ENCODE assay signal across 21 cellular contexts in genomic region chr20:34600892-34601653, GRCh38. TPM values are rescaled to one million over a fixed set of nuclear protein-coding genes. Genes with fewer than 3 reads are reported as not detected.
DNase-seq lines count a peak whose midpoint lies in the region; ATAC-seq and TF ChIP-seq lines count a peak whose summit lies in the region.
"Had no signal": no experiment of that assay in that cellular context is flagged by ENCODE, and none has a peak within 500 bp of the region (broad histone marks: within the 10 kb centered on the region; RNA-seq: fewer than 3 reads in every experiment).

No MANE protein-coding gene starts in this region.

- H3K9me3 ChIP-seq in gastroesophageal sphincter: no peaks in the 10 kb centered on the region
- H3K9me3 ChIP-seq in vagina: no peaks in the 10 kb centered on the region
- H3K9me3 ChIP-seq: BE2C, colonic mucosa had no signal

- TF ChIP-seq CTCF in gastroesophageal sphincter (IDR thresholded peaks at IDR 0.05): no peak
- no peak for TF ChIP-seq CTCF in vagina (IDR thresholded peaks at IDR 0.05)

- DNase-seq in Right ventricle myocardium superior: no peak
- no peak for DNase-seq in cardiac septum (ENCODE audit: low spot score)
- no peak for DNase-seq in vagina (ENCODE audit: extremely low spot score in 2 of 2)
- no peak for DNase-seq in GF-D8 (lab: John Stamatoyannopoulos, UW)
- DNase-seq: activated CD4-positive, alpha-beta T cell treated with anti-CD3 and anti-CD28 coated beads, Interleukin-2, amount 10 ng/mL, durations not matched to agents 7 days and 5 days; activated naive CD8-positive, alpha-beta T cell treated with anti-CD3 and anti-CD28 coated beads for 36 hours; BE2C; colonic mucosa; COR-L47; DMS79 treated with DMSO at 0.1 percent for 48 hours; Karpas-422; NCI-H1105; NCI-H510A treated with DMSO at 0.1 percent for 48 hours; stimulated activated naive CD4-positive, alpha-beta T cell had no signal

- TF ChIP-seq POLR2A in gastroesophageal sphincter (IDR thresholded peaks at IDR 0.05): no peak
- TF ChIP-seq POLR2A in vagina (IDR thresholded peaks at IDR 0.05): no peak

- H3K4me3 ChIP-seq in gastroesophageal sphincter (no peak overlapping the region), rectal smooth muscle tissue (ENCODE audit: low read length) (no peak overlapping the region), vagina (no peak overlapping the region)
- H3K4me3 ChIP-seq: colonic mucosa had no signal

- H3K27me3 ChIP-seq in gastroesophageal sphincter (no peaks in the 10 kb centered on the region), rectal smooth muscle tissue (ENCODE audit: control insufficient read depth, insufficient read depth, low read length) (no peaks in the 10 kb centered on the region), vagina (no peaks in the 10 kb centered on the region)
- H3K27me3 ChIP-seq: BE2C, colonic mucosa had no signal

- no peak overlapping the region for H3K9ac ChIP-seq in rectal smooth muscle tissue (ENCODE audit: low read length)

- peak overlapping the region; percentile 70 to 92 (median 76) for H3K27ac ChIP-seq in gastroesophageal sphincter
- H3K27ac ChIP-seq in rectal smooth muscle tissue (ENCODE audit: low read depth, low read length): peak overlapping the region; percentile 37
- H3K27ac ChIP-seq in vagina: peak overlapping the region; percentile 51
- H3K27ac ChIP-seq: colonic mucosa had no signal

- no peak for TF ChIP-seq EP300 in gastroesophageal sphincter (IDR thresholded peaks at IDR 0.05)

- intact Hi-C loops in Right ventricle myocardium superior (cut with DNase I) (no loop called here), cardiac septum (cut with DNase I) (no loop called here), vagina (cut with DNase I) (no loop called here)

- no peaks in the 10 kb centered on the region for H3K36me3 ChIP-seq in gastroesophageal sphincter
- no peaks in the 10 kb centered on the region for H3K36me3 ChIP-seq in rectal smooth muscle tissue (ENCODE audit: control insufficient read depth, insufficient read depth, low read length)
- no peaks in the 10 kb centered on the region for H3K36me3 ChIP-seq in vagina
- H3K36me3 ChIP-seq: BE2C, colonic mucosa had no signal

- 16 to 36% methylated on average over 6 to 9 of the region's 9 CpGs for WGBS in gastroesophageal sphincter (ENCODE audit: low coverage in 1 of 2), 2 donors

- H3K4me1 ChIP-seq in gastroesophageal sphincter (peaks cover 0 to 44% (median 3%) of the 10 kb centered on the region in 3 donors), rectal smooth muscle tissue (ENCODE audit: control insufficient read depth, insufficient read depth, low read length) (no peaks in the 10 kb centered on the region), vagina (peaks cover 8% of the 10 kb centered on the region)
- H3K4me1 ChIP-seq: colonic mucosa had no signal

- ATAC-seq in Right ventricle myocardium superior (ENCODE audit: poor library complexity): peak; percentile 67
- peak; percentile 77 for ATAC-seq in gastroesophageal sphincter
- ATAC-seq in HG02678 (IDR thresholded peaks at IDR 0.05; ENCODE audit: unreplicated experiment): no peak
- ATAC-seq in GM18502 (IDR thresholded peaks at IDR 0.05; ENCODE audit: poor library complexity, unreplicated experiment): no peak
- ATAC-seq: activated T-helper 17 cell treated with anti-CD3 and anti-CD28 coated beads, Interleukin-2, amount 50 U/mL, for 72 hours; natural killer cell treated with Interleukin-12 subunit alpha and Interleukin-12 subunit beta and Interleukin-15 and Interleukin-18, amount 100 ng/mL, for 72 hours had no signal

RNA-seq across cellular contexts. Expression of gene MAP1LC3A, which starts 42.6 kb away (rescaled TPM):
- total RNA-seq in Right ventricle myocardium superior (107 TPM), cardiac septum (61.0 TPM), gastroesophageal sphincter (100 to 1,000 TPM in 3 of 4 donors, 10 to 100 TPM in 1; 96.0 to 134 (median 115) TPM), vagina (71.5 TPM)
- total RNA-seq: HT1080 had no signal

Comparison
In these comparisons a context has a peak if more than half of its experiments do, and no peak if none do; other contexts are left out.
1. ATAC-seq: peak in Right ventricle myocardium superior (single experiment) and gastroesophageal sphincter (single experiment); none in HG02678 (single experiment) and GM18502 (single experiment).
2. Peak in every context shown above with its lines, with median percentiles within 50 percentile points of each other: H3K27ac ChIP-seq.